ENCODE assay signal across 17 cellular contexts in the genomic region with DNA sequence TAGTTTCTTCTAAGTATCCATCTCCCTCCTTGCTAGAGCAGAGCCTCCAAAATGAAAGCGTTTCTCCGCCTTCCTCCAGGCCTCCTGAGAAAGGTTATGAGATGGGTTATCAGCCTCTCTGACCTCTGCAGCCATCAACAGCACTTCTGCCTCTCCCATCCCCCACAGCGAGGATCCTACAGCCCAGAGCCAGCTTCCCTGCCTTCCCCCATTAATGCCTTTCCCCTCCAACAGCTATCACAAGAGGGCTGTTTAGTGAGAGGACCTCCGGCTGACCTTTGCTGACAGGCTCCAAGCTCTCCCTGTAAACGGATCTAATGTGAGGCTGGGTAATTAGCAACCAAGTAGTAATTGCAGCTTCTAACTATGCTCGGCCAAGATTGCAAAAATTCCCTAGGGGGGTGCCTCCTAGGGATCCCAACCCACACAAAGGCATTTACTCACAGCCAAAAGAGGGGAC. TPM values are rescaled to one million over a fixed set of nuclear protein-coding genes. Genes with fewer than 3 reads are reported as not detected.
A peak's percentile ranks its signal among the peaks of the same experiment; 100 is the strongest.
DNase-seq lines count a peak whose midpoint lies in the region; ATAC-seq, FAIRE-seq and TF ChIP-seq lines count a peak whose summit lies in the region.
"Had no signal": no experiment of that assay in that cellular context is flagged by ENCODE, and none has a peak within 500 bp of the region (broad histone marks: within the 10 kb centered on the region; RNA-seq: fewer than 3 reads in every experiment).

No MANE protein-coding gene starts in this region.

- DNase-seq in astrocyte of the hippocampus (ENCODE audit: low read depth, low spot score), result peak; percentile 39
- no peak for DNase-seq in HepG2 (ENCODE audit: low spot score)
- no peak for DNase-seq in gastrocnemius medialis
- no peak for DNase-seq in Calu3
- no peak for DNase-seq in pons (ENCODE audit: low spot score)
- no peak for DNase-seq in central memory CD4-positive, alpha-beta T cell
- no peak for DNase-seq in activated gamma-delta T cell (lab: John Stamatoyannopoulos, UW)
- DNase-seq: COR-L47, cortex of kidney, foreskin melanocyte, MG63, NCI-H510A, RPMI8226, T1000 had no signal

- 70% methylated on average over 6 of the region's 6 CpGs for WGBS in HepG2 (ENCODE audit: low lambda C conversion rate)

- no peak overlapping the region for H3K27ac Mint-ChIP-seq in Calu3 (ENCODE audit: unreplicated experiment)
- H3K27ac Mint-ChIP-seq: activated naive CD8-positive, alpha-beta T cell had no signal

- H3K27ac ChIP-seq in HUES48 (ENCODE audit: low read depth, low read length), result peak overlapping the region; percentile 54
- H3K27ac ChIP-seq in HepG2 (ENCODE audit: extremely low read length, insufficient read depth, low read length), result no peak overlapping the region
- peak overlapping the region; percentile 89 to 99 (median 96) for H3K27ac ChIP-seq in gastrocnemius medialis
- H3K27ac ChIP-seq: HL-60 had no signal

- no peak overlapping the region for H2AFZ ChIP-seq in HepG2 (ENCODE audit: low read length)

- H3K36me3 ChIP-seq in HUES48 (ENCODE audit: control insufficient read depth, insufficient read depth, low read length) (no peaks in the 10 kb centered on the region), HepG2 (replicated peaks in 1 of 2; ENCODE audit: control insufficient read depth in 1 of 2, insufficient read depth in 2 of 2, low read length in 2 of 2) (peaks cover 0 to 1% of the 10 kb centered on the region in 2 experiments; a peak in 1 of 5 replicates), gastrocnemius medialis (no peaks in the 10 kb centered on the region)
- H3K36me3 ChIP-seq: MG63 had no signal

- TF ChIP-seq POLR2A in HepG2 (IDR thresholded peaks at IDR 0.05; ENCODE audit: insufficient read depth in 1 of 2, low read depth in 2 of 2, low read length in 2 of 2) (no peak), gastrocnemius medialis (IDR thresholded peaks at IDR 0.05) (no peak)

- CTCF ChIA-PET in HepG2 (lab: Yijun Ruan, JAX; ENCODE audit: low intra/inter-chr PET ratio, low total read pairs), result no interaction called here
- CTCF ChIA-PET in Calu3 (lab: Charles Lee), result no interaction called here

- no peak for ATAC-seq in HepG2
- ATAC-seq in gastrocnemius medialis, result no peak

- H3K9ac ChIP-seq in HUES48 (ENCODE audit: low read depth, low read length) (no peak overlapping the region), HepG2 (ENCODE audit: insufficient read depth, low read depth, low read length) (no peak overlapping the region)

- H3K79me2 ChIP-seq in HepG2 (ENCODE audit: insufficient read depth, low read length), result peaks cover 93% of the 10 kb centered on the region

- TF ChIP-seq CTCF in HepG2 (CRISPR knock-in tag; IDR thresholded peaks at IDR 0.05) (no peak), gastrocnemius medialis (IDR thresholded peaks at IDR 0.05 in 4 of 5, conservative IDR thresholded peaks at IDR 0.05 in 1 of 5) (no peak), Calu3 (IDR thresholded peaks at IDR 0.05; ENCODE audit: unreplicated experiment) (no peak)

- TF ChIP-seq EP300 in HepG2 (IDR thresholded peaks at IDR 0.05; ENCODE audit: low read depth in 2 of 2, low read length in 2 of 2), result no peak
- no peak for TF ChIP-seq EP300 in HepG2 (CRISPR knock-in tag; IDR thresholded peaks at IDR 0.05; ENCODE audit: borderline replicate concordance)

- H3K4me1 ChIP-seq in HUES48 (ENCODE audit: control insufficient read depth, insufficient read depth, low read length) (peaks cover 22% of the 10 kb centered on the region), HepG2 (ENCODE audit: insufficient read depth, low read length) (peaks cover 88% of the 10 kb centered on the region), gastrocnemius medialis (peaks cover 96 to 97% of the 10 kb centered on the region in 2 donors)

- peaks cover 76% of the 10 kb centered on the region for H3K4me1 Mint-ChIP-seq in Calu3 (ENCODE audit: low read depth, unreplicated experiment)

- POLR2A ChIA-PET in HepG2 (lab: Yijun Ruan, JAX), result no interaction called here

- in situ Hi-C loops in HepG2 (cut with HindIII; ENCODE audit: extremely low pct_ligation_motif_present, low pct_unique_long_range_greater_than_20kb) (no loop called here), gastrocnemius medialis (cut with MboI; ENCODE audit: low sequenced_read_pairs in 4 of 4) (no loop called here)

- H3K9me3 Mint-ChIP-seq in Calu3 (ENCODE audit: low read depth, unreplicated experiment), result no peaks in the 10 kb centered on the region

- intact Hi-C loops in HepG2 (cut with micrococcal nuclease; ENCODE audit: unreplicated experiment) (no loop called here), gastrocnemius medialis (cut with DNase I; ENCODE audit: low total_unique reads) (loop anchor here (2.0 kb wide), 1 partner anchor 77 kb away; no protein-coding TSS in a partner anchor), Calu3 (cut with micrococcal nuclease; ENCODE audit: unreplicated experiment) (no loop called here)

- TF ChIP-seq RAD21 in HepG2 (CRISPR knock-in tag; IDR thresholded peaks at IDR 0.05), result no peak

- no peak overlapping the region for H3K4me3 Mint-ChIP-seq in Calu3 (ENCODE audit: low read depth, unreplicated experiment)
- H3K4me3 Mint-ChIP-seq: activated naive CD8-positive, alpha-beta T cell had no signal

- no peak for FAIRE-seq in HepG2 (lab: Jason Lieb, UNC)

- H3K9me3 ChIP-seq in HUES48 (ENCODE audit: control insufficient read depth, insufficient read depth, low read length) (no peaks in the 10 kb centered on the region), HepG2 (ENCODE audit: low read length) (no peaks in the 10 kb centered on the region), gastrocnemius medialis (no peaks in the 10 kb centered on the region)
- H3K9me3 ChIP-seq: MG63 had no signal

- no TSS peak for BruUV-seq in HepG2 (replicated peaks; lab: Mats Ljungman, UMichigan)
- no TSS peak for BruUV-seq in Calu3 (replicated peaks; lab: Mats Ljungman, UMichigan)

- no peak overlapping the region; the same call in 1 of the 2 replicates for H3K4me2 ChIP-seq in HepG2 (ENCODE audit: low read depth, low read length)

- H3K27me3 ChIP-seq in HUES48 (ENCODE audit: control insufficient read depth, insufficient read depth, low read length) (no peaks in the 10 kb centered on the region), HepG2 (ENCODE audit: control insufficient read depth in 1 of 2, insufficient read depth in 2 of 2, low read length in 2 of 2) (no peaks in the 10 kb centered on the region), gastrocnemius medialis (no peaks in the 10 kb centered on the region)
- H3K27me3 ChIP-seq: MG63 had no signal

- H3K36me3 Mint-ChIP-seq in Calu3 (ENCODE audit: insufficient read depth, unreplicated experiment), result peaks cover 6% of the 10 kb centered on the region
- H3K36me3 Mint-ChIP-seq: activated naive CD8-positive, alpha-beta T cell had no signal

- H3K4me3 ChIP-seq in HUES48 (ENCODE audit: low read depth, low read length) (no peak overlapping the region), HepG2 (replicated peaks in 1 of 3; ENCODE audit: insufficient read depth in 1 of 3, low read depth in 2 of 3, low read length in 3 of 3) (no peak overlapping the region), gastrocnemius medialis (no peak overlapping the region)
- H3K4me3 ChIP-seq: MG63 had no signal

- H4K20me1 ChIP-seq in HepG2 (ENCODE audit: insufficient read depth, low read length), result peaks cover 38% of the 10 kb centered on the region; the same call in 1 of the 2 replicates

- H3K27me3 Mint-ChIP-seq in Calu3 (ENCODE audit: unreplicated experiment), result no peaks in the 10 kb centered on the region
- H3K27me3 Mint-ChIP-seq: activated naive CD8-positive, alpha-beta T cell had no signal

RNA-seq across cellular contexts. Expression of gene ZFHX3, which starts 55.8 kb away (rescaled TPM):
- total RNA-seq in HepG2 (2016; rRNA removed; fragmentation: Illumina TruSeq; extraction: Trizol) (6.0 and 12.3 TPM in 2 replicates), gastrocnemius medialis (10 to 100 TPM; 14.0 to 28.5 (median 27.3) TPM), Calu3 (2022) (13.6 and 17.8 TPM in 2 replicates)
- total RNA-seq in HepG2 (2016; cell fraction: cytosol; rRNA removed; fragmentation: Illumina TruSeq; extraction: Trizol; ENCODE audit: low read depth), result 1.8 and 1.9 TPM in 2 replicates
- 5.6 and 10.6 TPM in 2 replicates for total RNA-seq in HepG2 (2016; cell fraction: insoluble cytoplasmic fraction; rRNA removed; fragmentation: Illumina TruSeq; extraction: Trizol)
- 5.0 and 5.6 TPM in 2 replicates for total RNA-seq in HepG2 (2016; cell fraction: membrane; rRNA removed; fragmentation: Illumina TruSeq; extraction: Trizol)
- 15.3 and 19.7 TPM in 2 replicates for total RNA-seq in HepG2 (2016; cell fraction: nucleus; rRNA removed; fragmentation: Illumina TruSeq; extraction: Trizol)
- 5.0 and 5.3 TPM in 2 replicates for polyA plus RNA-seq in HepG2 (2011; rRNA removed)
- polyA plus RNA-seq in HepG2 (2011; cell fraction: cytosol; rRNA removed), result 3.5 and 4.2 TPM in 2 replicates
- polyA plus RNA-seq in HepG2 (2011; cell fraction: nucleus; rRNA removed), result 10.2 and 11.2 TPM in 2 replicates
- 12.6 and 14.4 TPM in 2 replicates for polyA plus RNA-seq in HepG2 (2012)
- polyA plus RNA-seq in HepG2 (2016; cell fraction: cytosol; fragmentation: Illumina TruSeq; extraction: Trizol; ENCODE audit: low read depth), result 0.31 and 0.36 TPM in 2 replicates
- polyA plus RNA-seq in HepG2 (2016; cell fraction: insoluble cytoplasmic fraction; fragmentation: Illumina TruSeq; extraction: Trizol; ENCODE audit: low read depth), result 8.6 and 11.4 TPM in 2 replicates
- polyA plus RNA-seq in HepG2 (2016; cell fraction: membrane; fragmentation: Illumina TruSeq; extraction: Trizol; ENCODE audit: low read depth), result 1.0 and 1.4 TPM in 2 replicates
- polyA plus RNA-seq in HepG2 (2016; cell fraction: nucleus; fragmentation: Illumina TruSeq; extraction: Trizol; ENCODE audit: insufficient read depth, low read depth), result 16.2 and 17.6 TPM in 2 replicates
- 12.7 and 18.2 TPM in 2 replicates for polyA minus RNA-seq in HepG2 (2011; rRNA and poly(A)+ RNA removed; ENCODE audit: low replicate concordance)
- 16.9 and 20.7 TPM in 2 replicates for polyA minus RNA-seq in HepG2 (2011; cell fraction: cytosol; rRNA and poly(A)+ RNA removed)
- 23.9 and 27.2 TPM in 2 replicates for polyA minus RNA-seq in HepG2 (2011; cell fraction: nucleus; rRNA and poly(A)+ RNA removed)
